20 cellular contexts compared by ENCODE assay signal in the genomic region with DNA sequence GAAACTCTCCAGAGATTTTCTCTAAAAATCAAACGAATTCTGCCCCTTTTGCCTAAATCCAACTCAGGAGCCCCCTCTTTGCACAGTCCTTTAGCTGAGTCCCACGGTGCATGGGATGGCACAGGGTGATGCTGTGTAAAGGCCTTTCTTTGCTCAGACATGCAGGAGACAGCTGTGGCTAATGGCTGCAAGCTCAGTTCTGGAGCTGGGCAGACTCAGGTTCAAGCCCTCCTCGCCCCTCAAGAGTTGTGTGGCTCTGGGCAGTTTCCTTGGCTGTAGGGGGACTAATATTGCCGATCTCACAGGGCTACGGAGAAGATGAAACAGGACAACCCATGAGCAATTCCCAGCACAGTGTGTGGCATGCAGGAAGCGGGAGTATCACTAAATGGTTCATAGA. TPM values are rescaled to one million over a fixed set of nuclear protein-coding genes. Genes with fewer than 3 reads are reported as not detected.
DNase-seq lines count a peak whose midpoint lies in the region; ATAC-seq and TF ChIP-seq lines count a peak whose summit lies in the region.
"Had no signal": no experiment of that assay in that cellular context is flagged by ENCODE, and none has a peak within 500 bp of the region (broad histone marks: within the 10 kb centered on the region; RNA-seq: fewer than 3 reads in every experiment).

No MANE protein-coding gene starts in this region.

- H3K27ac Mint-ChIP-seq in WTC11: 0 out of 2 replicates have a peak overlapping the region, but pooled peaks have one; percentile 20

- H3K36me3 ChIP-seq in vagina (peaks cover 0 to 5% of the 10 kb centered on the region in 2 donors), HAP-1 (replicated peaks) (no peaks in the 10 kb centered on the region; the same call in 1 of the 2 replicates)
- H3K36me3 ChIP-seq: BE2C had no signal

- no peak overlapping the region for H3K4me3 Mint-ChIP-seq in WTC11
- H3K4me3 Mint-ChIP-seq: H9, IgD-negative memory B cell had no signal

- H3K4me3 ChIP-seq in vagina: no peak overlapping the region
- no peak overlapping the region for H3K4me3 ChIP-seq in HAP-1

- no peaks in the 10 kb centered on the region for H3K9me3 Mint-ChIP-seq in WTC11
- H3K9me3 Mint-ChIP-seq: H9, IgD-negative memory B cell had no signal

- no peaks in the 10 kb centered on the region for H3K27me3 Mint-ChIP-seq in WTC11 (ENCODE audit: low read depth)
- H3K27me3 Mint-ChIP-seq: IgD-negative memory B cell had no signal

- DNase-seq in activated CD8-positive, alpha-beta memory T cell treated with anti-CD3 and anti-CD28 coated beads, Interleukin-2, amount 50 U/mL, for 48 hours: peak; percentile 25
- DNase-seq in activated CD8-positive, alpha-beta memory T cell treated with anti-CD3 and anti-CD28 coated beads, Interleukin-2, amount 50 U/mL, for 4 hours: no peak
- no peak for DNase-seq in WTC11 (ENCODE audit: low spot score)
- peak; percentile 65 for DNase-seq in mesenteric fat pad (ENCODE audit: low spot score)
- peak; percentile 34 to 56 for DNase-seq in vagina (ENCODE audit: extremely low spot score in 2 of 2)
- no peak for DNase-seq in HAP-1 (ENCODE audit: low spot score in 2 of 2)
- no peak for DNase-seq in C1 segment of cervical spinal cord (lab: John Stamatoyannopoulos, UW)
- no peak for DNase-seq in T-helper 2 cell
- DNase-seq: BE2C, GF-D8, H9, Kasumi-1, MM.1S, NCI-H1092 treated with DMSO at 0.1 percent for 48 hours, NCI-H2081 treated with DMSO at 0.1 percent for 48 hours, NCI-H2227 treated with DMSO at 0.1 percent for 48 hours, NCI-H524 had no signal

- CTCF ChIA-PET in WTC11 (lab: Charles Lee): interaction anchor here (0.6 to 1.9 kb wide), 9 partner anchors 12 to 437 kb away, joined by 3 to 10 read pairs (median 4); no protein-coding TSS in a partner anchor

- POLR2A ChIA-PET in WTC11 (lab: Charles Lee): interaction anchor here (0.5 kb wide), 1 partner anchor 159 kb away, joined by 3 read pairs; no protein-coding TSS in a partner anchor

- TF ChIP-seq CTCF in WTC11 (IDR thresholded peaks at IDR 0.05) (no peak), vagina (IDR thresholded peaks at IDR 0.05) (no peak)

- no peak; the same call in 1 of the 2 replicates for ATAC-seq in WTC11

- no peaks in the 10 kb centered on the region for H3K36me3 Mint-ChIP-seq in WTC11

- peaks cover 39% of the 10 kb centered on the region for H3K4me1 Mint-ChIP-seq in WTC11

- intact Hi-C loops in vagina (cut with DNase I): no loop called here

- TF ChIP-seq POLR2A in vagina (IDR thresholded peaks at IDR 0.05): no peak

- H3K4me1 ChIP-seq in vagina: no peaks in the 10 kb centered on the region
- peaks cover 12% of the 10 kb centered on the region for H3K4me1 ChIP-seq in HAP-1
- H3K4me1 ChIP-seq: BE2C had no signal

- H3K27me3 ChIP-seq in vagina (no peaks in the 10 kb centered on the region), HAP-1 (ENCODE audit: low read depth) (no peaks in the 10 kb centered on the region)
- H3K27me3 ChIP-seq: BE2C had no signal

- H3K9me3 ChIP-seq in vagina (no peaks in the 10 kb centered on the region), HAP-1 (no peaks in the 10 kb centered on the region)
- H3K9me3 ChIP-seq: BE2C had no signal

- H3K27ac ChIP-seq in vagina: no peak overlapping the region
- H3K27ac ChIP-seq: 22Rv1 had no signal

- in situ Hi-C loops in HAP-1 (cut with MboI; ENCODE audit: low sequenced_read_pairs): no loop called here

TF ChIP-seq in WTC11, 78 proteins besides CTCF, POLR2A, EP300 and RAD21 (continues in another document):
- no peak for TF ChIP-seq NFYB (CRISPR knock-in tag; conservative IDR thresholded peaks at IDR 0.05; ENCODE audit: low read depth)
- TF ChIP-seq, protein P1, sequence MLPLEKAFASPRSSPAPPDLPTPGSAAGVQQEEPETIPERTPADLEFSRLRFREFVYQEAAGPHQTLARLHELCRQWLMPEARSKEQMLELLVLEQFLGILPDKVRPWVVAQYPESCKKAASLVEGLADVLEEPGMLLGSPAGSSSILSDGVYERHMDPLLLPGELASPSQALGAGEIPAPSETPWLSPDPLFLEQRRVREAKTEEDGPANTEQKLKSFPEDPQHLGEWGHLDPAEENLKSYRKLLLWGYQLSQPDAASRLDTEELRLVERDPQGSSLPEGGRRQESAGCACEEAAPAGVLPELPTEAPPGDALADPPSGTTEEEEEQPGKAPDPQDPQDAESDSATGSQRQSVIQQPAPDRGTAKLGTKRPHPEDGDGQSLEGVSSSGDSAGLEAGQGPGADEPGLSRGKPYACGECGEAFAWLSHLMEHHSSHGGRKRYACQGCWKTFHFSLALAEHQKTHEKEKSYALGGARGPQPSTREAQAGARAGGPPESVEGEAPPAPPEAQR (CRISPR knock-in tag; IDR thresholded peaks at IDR 0.05): no peak
- no peak for TF ChIP-seq SMAD3 (CRISPR knock-in tag; IDR thresholded peaks at IDR 0.05; ENCODE audit: borderline replicate concordance)
- no peak for TF ChIP-seq JUN (CRISPR knock-in tag; IDR thresholded peaks at IDR 0.05)
- TF ChIP-seq, protein P2, sequence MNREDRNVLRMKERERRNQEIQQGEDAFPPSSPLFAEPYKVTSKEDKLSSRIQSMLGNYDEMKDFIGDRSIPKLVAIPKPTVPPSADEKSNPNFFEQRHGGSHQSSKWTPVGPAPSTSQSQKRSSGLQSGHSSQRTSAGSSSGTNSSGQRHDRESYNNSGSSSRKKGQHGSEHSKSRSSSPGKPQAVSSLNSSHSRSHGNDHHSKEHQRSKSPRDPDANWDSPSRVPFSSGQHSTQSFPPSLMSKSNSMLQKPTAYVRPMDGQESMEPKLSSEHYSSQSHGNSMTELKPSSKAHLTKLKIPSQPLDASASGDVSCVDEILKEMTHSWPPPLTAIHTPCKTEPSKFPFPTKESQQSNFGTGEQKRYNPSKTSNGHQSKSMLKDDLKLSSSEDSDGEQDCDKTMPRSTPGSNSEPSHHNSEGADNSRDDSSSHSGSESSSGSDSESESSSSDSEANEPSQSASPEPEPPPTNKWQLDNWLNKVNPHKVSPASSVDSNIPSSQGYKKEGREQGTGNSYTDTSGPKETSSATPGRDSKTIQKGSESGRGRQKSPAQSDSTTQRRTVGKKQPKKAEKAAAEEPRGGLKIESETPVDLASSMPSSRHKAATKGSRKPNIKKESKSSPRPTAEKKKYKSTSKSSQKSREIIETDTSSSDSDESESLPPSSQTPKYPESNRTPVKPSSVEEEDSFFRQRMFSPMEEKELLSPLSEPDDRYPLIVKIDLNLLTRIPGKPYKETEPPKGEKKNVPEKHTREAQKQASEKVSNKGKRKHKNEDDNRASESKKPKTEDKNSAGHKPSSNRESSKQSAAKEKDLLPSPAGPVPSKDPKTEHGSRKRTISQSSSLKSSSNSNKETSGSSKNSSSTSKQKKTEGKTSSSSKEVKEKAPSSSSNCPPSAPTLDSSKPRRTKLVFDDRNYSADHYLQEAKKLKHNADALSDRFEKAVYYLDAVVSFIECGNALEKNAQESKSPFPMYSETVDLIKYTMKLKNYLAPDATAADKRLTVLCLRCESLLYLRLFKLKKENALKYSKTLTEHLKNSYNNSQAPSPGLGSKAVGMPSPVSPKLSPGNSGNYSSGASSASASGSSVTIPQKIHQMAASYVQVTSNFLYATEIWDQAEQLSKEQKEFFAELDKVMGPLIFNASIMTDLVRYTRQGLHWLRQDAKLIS (CRISPR knock-in tag; IDR thresholded peaks at IDR 0.05; ENCODE audit: borderline replicate concordance): no peak
- TF ChIP-seq MYBL2 (CRISPR knock-in tag; IDR thresholded peaks at IDR 0.05): no peak
- TF ChIP-seq ZNF232 (CRISPR knock-in tag; IDR thresholded peaks at IDR 0.05): no peak
- TF ChIP-seq, protein P3, sequence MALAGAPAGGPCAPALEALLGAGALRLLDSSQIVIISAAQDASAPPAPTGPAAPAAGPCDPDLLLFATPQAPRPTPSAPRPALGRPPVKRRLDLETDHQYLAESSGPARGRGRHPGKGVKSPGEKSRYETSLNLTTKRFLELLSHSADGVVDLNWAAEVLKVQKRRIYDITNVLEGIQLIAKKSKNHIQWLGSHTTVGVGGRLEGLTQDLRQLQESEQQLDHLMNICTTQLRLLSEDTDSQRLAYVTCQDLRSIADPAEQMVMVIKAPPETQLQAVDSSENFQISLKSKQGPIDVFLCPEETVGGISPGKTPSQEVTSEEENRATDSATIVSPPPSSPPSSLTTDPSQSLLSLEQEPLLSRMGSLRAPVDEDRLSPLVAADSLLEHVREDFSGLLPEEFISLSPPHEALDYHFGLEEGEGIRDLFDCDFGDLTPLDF (CRISPR knock-in tag; IDR thresholded peaks at IDR 0.05): no peak
- TF ChIP-seq, protein P4, sequence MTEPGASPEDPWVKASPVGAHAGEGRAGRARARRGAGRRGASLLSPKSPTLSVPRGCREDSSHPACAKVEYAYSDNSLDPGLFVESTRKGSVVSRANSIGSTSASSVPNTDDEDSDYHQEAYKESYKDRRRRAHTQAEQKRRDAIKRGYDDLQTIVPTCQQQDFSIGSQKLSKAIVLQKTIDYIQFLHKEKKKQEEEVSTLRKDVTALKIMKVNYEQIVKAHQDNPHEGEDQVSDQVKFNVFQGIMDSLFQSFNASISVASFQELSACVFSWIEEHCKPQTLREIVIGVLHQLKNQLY (CRISPR knock-in tag; IDR thresholded peaks at IDR 0.05): no peak
- TF ChIP-seq, protein P5, sequence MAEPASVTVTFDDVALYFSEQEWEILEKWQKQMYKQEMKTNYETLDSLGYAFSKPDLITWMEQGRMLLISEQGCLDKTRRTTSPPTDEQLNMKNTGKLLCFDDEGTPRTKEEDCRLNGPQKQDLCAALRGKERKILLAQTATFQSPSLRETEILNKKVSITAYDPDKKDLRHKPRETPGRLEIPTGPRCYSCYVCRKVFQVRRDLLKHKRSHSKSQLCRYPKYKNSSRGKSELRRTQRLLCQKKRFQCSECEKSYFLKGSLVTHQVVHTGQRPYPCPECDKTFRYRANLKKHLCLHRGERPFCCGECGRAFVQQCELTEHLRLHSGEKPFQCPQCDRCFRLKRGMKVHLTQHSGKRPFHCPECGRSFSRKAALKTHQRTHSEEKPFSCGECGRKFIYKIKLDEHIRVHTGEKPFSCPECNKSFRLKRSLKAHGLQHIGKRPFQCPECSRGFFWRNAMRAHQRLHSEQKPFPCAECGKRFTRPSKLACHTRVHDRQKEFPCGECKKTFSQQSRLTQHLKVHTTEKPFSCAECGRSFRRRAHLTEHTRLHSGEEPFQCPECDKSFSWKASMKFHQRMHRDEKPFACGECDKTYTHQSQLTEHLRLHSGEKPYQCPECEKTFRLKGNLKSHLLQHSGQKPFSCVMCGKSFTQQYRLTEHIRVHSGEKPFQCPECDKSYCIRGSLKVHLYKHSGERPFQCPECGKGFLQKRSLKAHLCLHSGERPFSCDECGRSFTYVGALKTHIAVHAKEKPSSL (CRISPR knock-in tag; conservative IDR thresholded peaks at IDR 0.05): no peak

RNA-seq across cellular contexts. Expression of a gene that starts 42.6 kb away (rescaled TPM):
- total RNA-seq in WTC11 (2021): 0.13 to 0.69 TPM (median 0.44 TPM) in 3 replicates
- not detected for total RNA-seq in mesenteric fat pad
- not detected for total RNA-seq in vagina
- total RNA-seq: HT-29 had no signal

Comparison
In these comparisons a context has a peak if more than half of its experiments do, and no peak if none do; other contexts are left out.
1. DNase-seq: peak in activated CD8-positive, alpha-beta memory T cell treated with anti-CD3 and anti-CD28 coated beads, Interleukin-2, amount 50 U/mL, for 48 hours (single experiment), mesenteric fat pad (single experiment) and vagina (2 of 2); none in activated CD8-positive, alpha-beta memory T cell treated with anti-CD3 and anti-CD28 coated beads, Interleukin-2, amount 50 U/mL, for 4 hours (single experiment), WTC11 (single experiment), HAP-1 (0 of 2), C1 segment of cervical spinal cord (0 of 14) and T-helper 2 cell (0 of 5).